8 cellular contexts compared by ENCODE assay signal in genomic region chr11:27473017-27473406, GRCh38. TPM values are rescaled to one million over a fixed set of nuclear protein-coding genes. Genes with fewer than 3 reads are reported as not detected.
A peak's percentile ranks its signal among the peaks of the same experiment; 100 is the strongest.
DNase-seq lines count a peak whose midpoint lies in the region; ATAC-seq, FAIRE-seq and TF ChIP-seq lines count a peak whose summit lies in the region.

No MANE protein-coding gene starts in this region.

- peak in 3 of 4 donors; percentile 1 to 6 (median 2) for ATAC-seq in pancreas

- peaks cover 0 to 3% (median 0%) of the 10 kb centered on the region in 3 donors for H3K36me3 Mint-ChIP-seq in CD8-positive, alpha-beta memory T cell

- H3K9me3 ChIP-seq in CD8-positive, alpha-beta memory T cell (ENCODE audit: low read length): no peaks in the 10 kb centered on the region
- H3K9me3 ChIP-seq in pancreas: no peaks in the 10 kb centered on the region

- H3K36me3 ChIP-seq in CD8-positive, alpha-beta memory T cell (ENCODE audit: insufficient read depth, low read length): no peaks in the 10 kb centered on the region
- H3K36me3 ChIP-seq in pancreas: no peaks in the 10 kb centered on the region

- POLR2A ChIA-PET in CD8-positive, alpha-beta memory T cell (lab: Charles Lee): interaction anchor here (0.9 kb wide), 1 partner anchor 23 kb away, joined by 6 read pairs; no protein-coding TSS in a partner anchor

- H3K27ac Mint-ChIP-seq in CD8-positive, alpha-beta memory T cell: peak overlapping the region in 2 of 8 donors; percentile 2 to 87

- FAIRE-seq in pancreas (lab: Jason Lieb, UNC) (no peak), HTR-8/SVneo (lab: Jason Lieb, UNC) (no peak)

- DNase-seq in CD8-positive, alpha-beta memory T cell: no peak
- DNase-seq in SW480 (ENCODE audit: low spot score) (peak; percentile 29), fibroblast of the aortic adventitia (ENCODE audit: low read depth) (no peak), pancreas (no peak), T-helper 9 cell (no peak), HTR-8/SVneo (ENCODE audit: insufficient read length, low spot score) (no peak), kidney tubule cell (ENCODE audit: low spot score) (no peak)
- no peak for DNase-seq in stimulated activated CD4-positive, alpha-beta T cell treated with anti-CD3 and anti-CD28 coated beads, Interleukin-4, amount 100 ng/mL, for 4 hours

- H3K4me3 Mint-ChIP-seq in CD8-positive, alpha-beta memory T cell: peak overlapping the region; percentile 85 to 99 (median 92)

- H3K4me3 ChIP-seq in CD8-positive, alpha-beta memory T cell (ENCODE audit: low read length): peak overlapping the region; percentile 27
- H3K4me3 ChIP-seq in fibroblast of the aortic adventitia (ENCODE audit: low read depth, low read length): peak overlapping the region; percentile 81
- H3K4me3 ChIP-seq in pancreas: peak overlapping the region in 1 of 4 donors; percentile 80

- 1 to 5% methylated on average over 8 to 9 of the region's 9 CpGs for WGBS in pancreas, 2 donors

- intact Hi-C loops in pancreas (cut with DNase I): no loop called here

- TF ChIP-seq CTCF in fibroblast of the aortic adventitia (IDR thresholded peaks at IDR 0.05; ENCODE audit: insufficient read depth, low read length): no peak
- TF ChIP-seq CTCF in pancreas (IDR thresholded peaks at IDR 0.05): no peak

- peaks cover 0 to 2% (median 0%) of the 10 kb centered on the region in 5 donors for H3K9me3 Mint-ChIP-seq in CD8-positive, alpha-beta memory T cell

- peaks cover 16 to 20% (median 19%) of the 10 kb centered on the region in 3 donors for H3K4me1 Mint-ChIP-seq in CD8-positive, alpha-beta memory T cell

- no peak overlapping the region for H3K27ac ChIP-seq in CD8-positive, alpha-beta memory T cell (ENCODE audit: low read depth, low read length)
- peak overlapping the region; percentile 16 to 67 (median 52) for H3K27ac ChIP-seq in pancreas

- H3K27me3 Mint-ChIP-seq in CD8-positive, alpha-beta memory T cell: peaks cover 9 to 39% of the 10 kb centered on the region in 2 donors

- peaks cover 9% of the 10 kb centered on the region for H3K4me1 ChIP-seq in CD8-positive, alpha-beta memory T cell (ENCODE audit: insufficient read depth, low read length)
- peaks cover 0 to 6% (median 4%) of the 10 kb centered on the region in 3 donors for H3K4me1 ChIP-seq in pancreas

- H3K27me3 ChIP-seq in CD8-positive, alpha-beta memory T cell (ENCODE audit: insufficient read depth, low read length, poor library complexity, severe bottlenecking): no peaks in the 10 kb centered on the region
- H3K27me3 ChIP-seq in pancreas: no peaks in the 10 kb centered on the region

- CTCF ChIA-PET in CD8-positive, alpha-beta memory T cell (lab: Charles Lee): interaction anchor here (1.5 kb wide), 1 partner anchor 12 kb away, joined by 5 read pairs; no protein-coding TSS in a partner anchor

RNA-seq across cellular contexts. Expression of gene LGR4, which starts 0.4 kb away (rescaled TPM):
- total RNA-seq in CD8-positive, alpha-beta memory T cell: under 1 TPM; 0.04 to 0.39 TPM
- 0.07 TPM for polyA plus RNA-seq in CD8-positive, alpha-beta memory T cell
- total RNA-seq in fibroblast of the aortic adventitia (ENCODE audit: low replicate concordance): 16.3 and 25.1 TPM in 2 replicates
- 10 to 100 TPM; 44.4 to 73.0 (median 57.5) TPM for total RNA-seq in pancreas
- polyA plus RNA-seq in pancreas: 10 to 100 TPM; 23.4 to 27.0 TPM

RNA-seq across cellular contexts. Expression of gene LIN7C, which starts 33.6 kb away (rescaled TPM):
- 10 to 100 TPM; 27.4 to 28.9 TPM for total RNA-seq in CD8-positive, alpha-beta memory T cell
- 14.7 TPM for polyA plus RNA-seq in CD8-positive, alpha-beta memory T cell
- total RNA-seq in fibroblast of the aortic adventitia (ENCODE audit: low replicate concordance) (33.2 and 75.3 TPM in 2 replicates), pancreas (10 to 100 TPM; 10.7 to 22.1 (median 17.0) TPM)
- polyA plus RNA-seq in pancreas: 1 to 10 TPM; 5.1 to 8.6 TPM

Comparison
In these comparisons a context has a peak if more than half of its experiments do, and no peak if none do; other contexts are left out.
1. RNA of gene LGR4, which starts 0.4 kb away (total RNA-seq): 44.4 to 73.0 TPM in pancreas and 16.3 to 25.1 TPM in fibroblast of the aortic adventitia; 0.04 to 0.39 TPM in CD8-positive, alpha-beta memory T cell; every median in the first group is over 10 times any median in the second.